12 cellular contexts compared by ENCODE assay signal in the genomic region with DNA sequence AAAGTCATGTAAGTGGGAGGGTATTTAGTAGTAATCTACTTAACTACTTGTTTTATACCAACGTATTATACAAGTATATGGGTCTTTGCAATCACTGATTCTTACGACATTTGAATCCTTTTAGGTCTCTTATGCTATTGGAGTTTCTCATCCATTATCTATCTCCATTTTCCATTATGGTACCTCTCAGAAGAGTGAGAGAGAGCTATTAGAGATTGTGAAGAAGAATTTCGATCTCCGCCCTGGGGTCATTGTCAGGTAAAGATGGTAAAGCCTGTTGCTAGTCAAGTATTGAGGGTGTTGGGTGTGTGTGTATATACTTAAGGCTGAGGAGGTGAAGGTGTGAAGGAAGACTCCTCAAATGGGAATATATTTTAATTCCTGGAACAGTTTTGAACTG. TPM values are rescaled to one million over a fixed set of nuclear protein-coding genes. Genes with fewer than 3 reads are reported as not detected.
DNase-seq lines count a peak whose midpoint lies in the region; ATAC-seq, FAIRE-seq and TF ChIP-seq lines count a peak whose summit lies in the region.
"Had no signal": no experiment of that assay in that cellular context is flagged by ENCODE, and none has a peak within 500 bp of the region (broad histone marks: within the 10 kb centered on the region; RNA-seq: fewer than 3 reads in every experiment).

No MANE protein-coding gene starts in this region.

- H3K9ac ChIP-seq in GM12878 (ENCODE audit: control insufficient read depth, insufficient read depth, low read length) = no peak overlapping the region

- peaks cover 4% of the 10 kb centered on the region; the same call in 1 of the 2 replicates for H4K20me1 ChIP-seq in GM12878 (ENCODE audit: control insufficient read depth, insufficient read depth)

- H3K79me2 ChIP-seq in GM12878 (ENCODE audit: control insufficient read depth, insufficient read depth, low read length) = peaks cover 51% of the 10 kb centered on the region

- WGBS in GM12878 (ENCODE audit: insufficient coverage, insufficient replicate concordance, low lambda C conversion rate, missing lambda C conversion rate) = 87% methylated on average over 4 of the region's 4 CpGs

- H3K4me2 ChIP-seq in GM12878 (ENCODE audit: control insufficient read depth, insufficient read depth) = 0 out of 2 replicates have a peak overlapping the region, but pooled peaks have one; percentile 1

- POLR2A ChIA-PET in GM12878 (lab: Charles Lee) = interaction anchor here (0.5 to 0.9 kb wide), 2 partner anchors 124 to 204 kb away, joined by 3 to 4 read pairs; partner anchors contain the start of gene SH2D6

- no peak for TF ChIP-seq RAD21 in GM12878 (IDR thresholded peaks at IDR 0.05; ENCODE audit: insufficient read depth, low read depth, low read length)

- H3K27ac ChIP-seq in GM12878 (ENCODE audit: control insufficient read depth, insufficient read depth) = no peak overlapping the region

- peaks cover 48% of the 10 kb centered on the region for H3K4me1 Mint-ChIP-seq in neural crest cell

- CTCF ChIA-PET in GM12878 (lab: Yijun Ruan, JAX) = interaction anchor here (0.7 to 10.9 kb wide), 4 partner anchors 10 to 123 kb away, joined by 3 to 134 read pairs (median 5); no protein-coding TSS in a partner anchor

- H3K4me1 ChIP-seq in BE2C (no peaks in the 10 kb centered on the region), GM12878 (ENCODE audit: control insufficient read depth, insufficient read depth, low read length) (no peaks in the 10 kb centered on the region)

- H3K4me3 Mint-ChIP-seq in neural crest cell = peak overlapping the region; percentile 95
- H3K4me3 Mint-ChIP-seq: central memory CD8-positive, alpha-beta T cell had no signal

- no peak for TF ChIP-seq POLR2A in GM12878 (IDR thresholded peaks at IDR 0.05; ENCODE audit: low read depth, low read length)

- H3K27me3 ChIP-seq in BE2C = peaks cover 3% of the 10 kb centered on the region; the same call in 1 of the 2 replicates
- H3K27me3 ChIP-seq in GM12878 (replicated peaks in 1 of 2; ENCODE audit: control insufficient read depth in 2 of 2, insufficient read depth in 2 of 2, low read length in 1 of 2) = no peaks in the 10 kb centered on the region

- H3K27ac Mint-ChIP-seq in neural crest cell (ENCODE audit: unreplicated experiment) = peak overlapping the region; percentile 45

- intact Hi-C loops in GM12878 (cut with micrococcal nuclease; ENCODE audit: unreplicated experiment) = no loop called here

- TF ChIP-seq EP300 in GM12878 (IDR thresholded peaks at IDR 0.05; ENCODE audit: borderline replicate concordance in 1 of 2, control insufficient read depth in 1 of 2, low read depth in 2 of 2, low read length in 2 of 2) = no peak

- TF ChIP-seq CTCF in BE2C (IDR thresholded peaks at IDR 0.05; ENCODE audit: low read depth, low read length) = no peak
- no peak for TF ChIP-seq CTCF in HFF-Myc (IDR thresholded peaks at IDR 0.05; ENCODE audit: low read depth, low read length, missing control alignments)
- no peak for TF ChIP-seq CTCF in GM12878 (IDR thresholded peaks at IDR 0.05 in 2 of 3, conservative IDR thresholded peaks at IDR 0.05 in 1 of 3; ENCODE audit: control insufficient read depth in 2 of 3, extremely low read depth in 1 of 3, insufficient read depth in 1 of 3, low read depth in 3 of 3, low read length in 3 of 3)
- no peak for TF ChIP-seq CTCF in neural crest cell (conservative IDR thresholded peaks at IDR 0.05)

- H3K36me3 Mint-ChIP-seq in neural crest cell (ENCODE audit: low read depth) = peaks cover 51% of the 10 kb centered on the region

- H3K27me3 Mint-ChIP-seq in neural crest cell (ENCODE audit: low read depth) = peaks cover 6% of the 10 kb centered on the region
- H3K27me3 Mint-ChIP-seq: central memory CD8-positive, alpha-beta T cell had no signal

- RAD21 ChIA-PET in GM12878 (lab: Charles Lee; ENCODE audit: unreplicated experiment) = interaction anchor here (4.2 to 6.2 kb wide), 2 partner anchors 9 to 124 kb away, joined by 23 to 43 read pairs; partner anchors contain the start of gene SH2D6

- SMC1A ChIA-PET in GM12878 (lab: Charles Lee; ENCODE audit: uncharacterized antibody, unreplicated experiment) = interaction anchor here (2.0 to 8.2 kb wide), 3 partner anchors 8 to 17 kb away, joined by 6 to 86 read pairs (median 7); no protein-coding TSS in a partner anchor

- DNase-seq in BE2C (no peak), HFF-Myc (ENCODE audit: extremely low read depth, low read depth) (no peak), GM12878 (ENCODE audit: low read depth, low spot score) (no peak), neural crest cell (ENCODE audit: low read depth, low spot score) (no peak), GF-D8 (lab: John Stamatoyannopoulos, UW) (no peak), UCSD-AML1 (lab: John Stamatoyannopoulos, UW; ENCODE audit: unreplicated experiment) (no peak)
- DNase-seq: NCI-H1930, RPMI8226 had no signal

- H2AFZ ChIP-seq in GM12878 (ENCODE audit: control insufficient read depth, low read depth, low read length) = no peak overlapping the region

- H3K36me3 ChIP-seq in BE2C = peaks cover 69% of the 10 kb centered on the region
- peaks cover 6 to 28% of the 10 kb centered on the region in 2 experiments for H3K36me3 ChIP-seq in GM12878 (ENCODE audit: control insufficient read depth in 2 of 2, insufficient read depth in 2 of 2, low read length in 1 of 2)

- no peak for ATAC-seq in GM12878
- no peak for ATAC-seq in GM19455 (IDR thresholded peaks at IDR 0.05; ENCODE audit: unreplicated experiment)
- no peak for ATAC-seq in esophagus mucosa

- H3K4me3 ChIP-seq in BE2C (ENCODE audit: low read depth, low read length) = peak overlapping the region; percentile 91
- H3K4me3 ChIP-seq in HFF-Myc (replicated peaks; ENCODE audit: low read depth, low read length) = peak overlapping the region; percentile 96
- peak overlapping the region; percentile 45; the same call in 1 of the 2 replicates for H3K4me3 ChIP-seq in GM12878

- FAIRE-seq in GM12878 (lab: Jason Lieb, UNC) = no peak
- FAIRE-seq: GM12892 had no signal

- H3K9me3 ChIP-seq in BE2C = no peaks in the 10 kb centered on the region
- no peaks in the 10 kb centered on the region; the same call in 2 of the 3 replicates for H3K9me3 ChIP-seq in GM12878 (replicated peaks; ENCODE audit: control insufficient read depth, insufficient read depth, low read length)

- in situ Hi-C loops in GM12878 (cut with MboI) = no loop called here

- no peaks in the 10 kb centered on the region for H3K9me3 Mint-ChIP-seq in neural crest cell
- H3K9me3 Mint-ChIP-seq: central memory CD8-positive, alpha-beta T cell had no signal

- no TSS peak for BruUV-seq in GM12878 (replicated peaks; lab: Mats Ljungman, UMichigan)

RNA-seq across cellular contexts. Expression of gene MAT2A, which starts 3.8 kb away (rescaled TPM):
- 983 TPM for polyA plus RNA-seq in BE2C (2012; ENCODE audit: insufficient read depth, insufficient read length, low read depth)
- total RNA-seq in GM12878 (2013; cell fraction: nucleolus; rRNA removed) = 493 and 530 TPM in 2 replicates
- total RNA-seq in GM12878 (2014; rRNA removed) (183 TPM in 2 replicates), GM12878 (2014; rRNA removed; fragmentation: Illumina TruSeq; extraction: Trizol) (125 and 133 TPM in 2 replicates), GM12878 (2021) (255 and 286 TPM in 2 replicates), neural crest cell (404 and 405 TPM in 2 replicates), esophagus mucosa (235 TPM)
- 181 TPM for polyA plus RNA-seq in GM12878 (2011; ENCODE audit: low read depth)
- polyA plus RNA-seq in GM12878 (2011; rRNA removed) (408 and 460 TPM in 2 replicates), GM12878 (2014; fragmentation: Illumina TruSeq; extraction: Trizol) (293 and 364 TPM in 2 replicates), GM12878 (2014; fragmentation: Nextera tagmentation; extraction: Ambion mirVana) (100 to 1,000 TPM in 1 of 2 experiments, 10 to 100 TPM in 1; 97.6 to 127 TPM), GM12878 (2014; rRNA removed) (329 and 359 TPM in 2 replicates), GM12878 (2016; fragmentation: Nextera tagmentation; extraction: Ambion mirVana) (100 to 1,000 TPM; 312 to 333 TPM)
- polyA plus RNA-seq in GM12878 (2011; cell fraction: cytosol; rRNA removed) = 191 and 198 TPM in 2 replicates
- polyA plus RNA-seq in GM12878 (2011; cell fraction: nucleus; rRNA removed) = 1,098 and 1,398 TPM in 2 replicates
- polyA plus RNA-seq in GM12878 (2012) = 173 and 216 TPM in 2 replicates
- 278 and 391 TPM in 2 replicates for polyA minus RNA-seq in GM12878 (2011; rRNA and poly(A)+ RNA removed)
- 148 and 153 TPM in 2 replicates for polyA minus RNA-seq in GM12878 (2011; cell fraction: cytosol; rRNA and poly(A)+ RNA removed)
- 454 and 629 TPM in 2 replicates for polyA minus RNA-seq in GM12878 (2011; cell fraction: nucleus; rRNA and poly(A)+ RNA removed)

RNA-seq across cellular contexts. Expression of gene GGCX, which starts 18.5 kb away (rescaled TPM):
- polyA plus RNA-seq in BE2C (2012; ENCODE audit: insufficient read depth, insufficient read length, low read depth) = 49.8 TPM
- 42.9 and 48.5 TPM in 2 replicates for total RNA-seq in GM12878 (2013; cell fraction: nucleolus; rRNA removed)
- total RNA-seq in GM12878 (2014; rRNA removed) (22.2 and 23.6 TPM in 2 replicates), GM12878 (2014; rRNA removed; fragmentation: Illumina TruSeq; extraction: Trizol) (18.5 and 20.8 TPM in 2 replicates), GM12878 (2021) (22.9 and 24.6 TPM in 2 replicates), neural crest cell (43.4 and 43.7 TPM in 2 replicates), esophagus mucosa (26.5 TPM)
- polyA plus RNA-seq in GM12878 (2011; ENCODE audit: low read depth) = 14.0 TPM
- polyA plus RNA-seq in GM12878 (2011; rRNA removed) (20.5 and 26.1 TPM in 2 replicates), GM12878 (2014; fragmentation: Illumina TruSeq; extraction: Trizol) (18.1 and 22.5 TPM in 2 replicates), GM12878 (2014; fragmentation: Nextera tagmentation; extraction: Ambion mirVana) (10 to 100 TPM; 46.6 to 52.7 TPM), GM12878 (2014; rRNA removed) (27.0 and 37.6 TPM in 2 replicates), GM12878 (2016; fragmentation: Nextera tagmentation; extraction: Ambion mirVana) (10 to 100 TPM; 25.4 to 30.3 TPM)
- polyA plus RNA-seq in GM12878 (2011; cell fraction: cytosol; rRNA removed) = 31.8 and 34.8 TPM in 2 replicates
- 31.5 and 36.5 TPM in 2 replicates for polyA plus RNA-seq in GM12878 (2011; cell fraction: nucleus; rRNA removed)
- polyA plus RNA-seq in GM12878 (2012) = 16.8 and 18.2 TPM in 2 replicates
- polyA minus RNA-seq in GM12878 (2011; rRNA and poly(A)+ RNA removed) = 23.8 and 26.3 TPM in 2 replicates
- 4.2 and 5.5 TPM in 2 replicates for polyA minus RNA-seq in GM12878 (2011; cell fraction: cytosol; rRNA and poly(A)+ RNA removed)
- 30.6 and 37.6 TPM in 2 replicates for polyA minus RNA-seq in GM12878 (2011; cell fraction: nucleus; rRNA and poly(A)+ RNA removed)

RNA-seq across cellular contexts. Expression of gene VAMP8, which starts 34.6 kb away (rescaled TPM):
- 1.4 TPM for polyA plus RNA-seq in BE2C (2012; ENCODE audit: insufficient read depth, insufficient read length, low read depth)
- 10.0 and 11.3 TPM in 2 replicates for total RNA-seq in GM12878 (2013; cell fraction: nucleolus; rRNA removed)
- total RNA-seq in GM12878 (2014; rRNA removed) (148 and 159 TPM in 2 replicates), GM12878 (2014; rRNA removed; fragmentation: Illumina TruSeq; extraction: Trizol) (89.5 and 93.6 TPM in 2 replicates), GM12878 (2021) (135 and 141 TPM in 2 replicates), neural crest cell (1.1 and 2.1 TPM in 2 replicates), esophagus mucosa (264 TPM)
- 198 TPM for polyA plus RNA-seq in GM12878 (2011; ENCODE audit: low read depth)
- polyA plus RNA-seq in GM12878 (2011; rRNA removed) (266 and 269 TPM in 2 replicates), GM12878 (2014; fragmentation: Illumina TruSeq; extraction: Trizol) (266 and 296 TPM in 2 replicates), GM12878 (2014; fragmentation: Nextera tagmentation; extraction: Ambion mirVana) (100 to 1,000 TPM; 544 to 744 TPM), GM12878 (2014; rRNA removed) (184 and 193 TPM in 2 replicates), GM12878 (2016; fragmentation: Nextera tagmentation; extraction: Ambion mirVana) (100 to 1,000 TPM; 210 to 223 TPM)
- 215 and 276 TPM in 2 replicates for polyA plus RNA-seq in GM12878 (2011; cell fraction: cytosol; rRNA removed)
- 114 and 161 TPM in 2 replicates for polyA plus RNA-seq in GM12878 (2011; cell fraction: nucleus; rRNA removed)
- polyA plus RNA-seq in GM12878 (2012) = 106 and 136 TPM in 2 replicates
- polyA minus RNA-seq in GM12878 (2011; rRNA and poly(A)+ RNA removed) = 72.3 and 75.0 TPM in 2 replicates
- polyA minus RNA-seq in GM12878 (2011; cell fraction: cytosol; rRNA and poly(A)+ RNA removed) = 9.9 and 19.6 TPM in 2 replicates
- polyA minus RNA-seq in GM12878 (2011; cell fraction: nucleus; rRNA and poly(A)+ RNA removed) = 19.1 and 20.6 TPM in 2 replicates

RNA-seq across cellular contexts. Expression of gene VAMP5, which starts 41.5 kb away (rescaled TPM):
- polyA plus RNA-seq in BE2C (2012; ENCODE audit: insufficient read depth, insufficient read length, low read depth) = 9.8 TPM
- total RNA-seq in GM12878 (2013; cell fraction: nucleolus; rRNA removed) = not detected in 2 replicates
- 17.7 and 19.3 TPM in 2 replicates for total RNA-seq in GM12878 (2014; rRNA removed)
- 6.7 and 7.4 TPM in 2 replicates for total RNA-seq in GM12878 (2014; rRNA removed; fragmentation: Illumina TruSeq; extraction: Trizol)
- total RNA-seq in GM12878 (2021) = 21.8 and 24.5 TPM in 2 replicates
- 48.6 TPM for polyA plus RNA-seq in GM12878 (2011; ENCODE audit: low read depth)
- 1.4 and 3.8 TPM in 2 replicates for polyA plus RNA-seq in GM12878 (2011; rRNA removed)
- polyA plus RNA-seq in GM12878 (2011; cell fraction: cytosol; rRNA removed) = 5.0 and 5.5 TPM in 2 replicates
- polyA plus RNA-seq in GM12878 (2011; cell fraction: nucleus; rRNA removed) = 7.6 TPM in 2 replicates
- polyA plus RNA-seq in GM12878 (2012) = 49.1 and 56.1 TPM in 2 replicates
- 11.0 and 22.0 TPM in 2 replicates for polyA plus RNA-seq in GM12878 (2014; fragmentation: Illumina TruSeq; extraction: Trizol)
- polyA plus RNA-seq in GM12878 (2014; fragmentation: Nextera tagmentation; extraction: Ambion mirVana) = 10 to 100 TPM; 37.1 to 52.7 TPM
- 31.3 and 38.3 TPM in 2 replicates for polyA plus RNA-seq in GM12878 (2014; rRNA removed)
- polyA plus RNA-seq in GM12878 (2016; fragmentation: Nextera tagmentation; extraction: Ambion mirVana) = 10 to 100 TPM; 23.8 to 28.0 TPM
- 1.7 and 1.8 TPM in 2 replicates for polyA minus RNA-seq in GM12878 (2011; rRNA and poly(A)+ RNA removed)
- not detected in 2 replicates for polyA minus RNA-seq in GM12878 (2011; cell fraction: cytosol; rRNA and poly(A)+ RNA removed)
- polyA minus RNA-seq in GM12878 (2011; cell fraction: nucleus; rRNA and poly(A)+ RNA removed) = 0.60 TPM in 1 of 2 replicates, not detected in the other
- 0.50 and 1.5 TPM in 2 replicates for total RNA-seq in neural crest cell
- 24.2 TPM for total RNA-seq in esophagus mucosa

RNA-seq across cellular contexts. Expression of gene RNF181, which starts 52.8 kb away (rescaled TPM):
- polyA plus RNA-seq in BE2C (2012; ENCODE audit: insufficient read depth, insufficient read length, low read depth) = 233 TPM
- 54.5 and 56.8 TPM in 2 replicates for total RNA-seq in GM12878 (2013; cell fraction: nucleolus; rRNA removed)
- 191 and 198 TPM in 2 replicates for total RNA-seq in GM12878 (2014; rRNA removed)
- total RNA-seq in GM12878 (2014; rRNA removed; fragmentation: Illumina TruSeq; extraction: Trizol) = 141 TPM in 2 replicates
- 89.7 and 101 TPM in 2 replicates for total RNA-seq in GM12878 (2021)
- polyA plus RNA-seq in GM12878 (2011; ENCODE audit: low read depth) = 339 TPM
- polyA plus RNA-seq in GM12878 (2011; rRNA removed) = 264 and 409 TPM in 2 replicates
- polyA plus RNA-seq in GM12878 (2011; cell fraction: cytosol; rRNA removed) = 465 and 580 TPM in 2 replicates
- polyA plus RNA-seq in GM12878 (2011; cell fraction: nucleus; rRNA removed) = 231 and 428 TPM in 2 replicates
- polyA plus RNA-seq in GM12878 (2012) = 222 and 245 TPM in 2 replicates
- 145 and 196 TPM in 2 replicates for polyA plus RNA-seq in GM12878 (2014; fragmentation: Illumina TruSeq; extraction: Trizol)
- polyA plus RNA-seq in GM12878 (2014; fragmentation: Nextera tagmentation; extraction: Ambion mirVana) = 100 to 1,000 TPM; 354 to 368 TPM
- 219 and 235 TPM in 2 replicates for polyA plus RNA-seq in GM12878 (2014; rRNA removed)
- polyA plus RNA-seq in GM12878 (2016; fragmentation: Nextera tagmentation; extraction: Ambion mirVana) = 100 to 1,000 TPM; 207 to 235 TPM
- polyA minus RNA-seq in GM12878 (2011; rRNA and poly(A)+ RNA removed) = 149 and 194 TPM in 2 replicates
- polyA minus RNA-seq in GM12878 (2011; cell fraction: cytosol; rRNA and poly(A)+ RNA removed) = 33.7 and 36.6 TPM in 2 replicates
- polyA minus RNA-seq in GM12878 (2011; cell fraction: nucleus; rRNA and poly(A)+ RNA removed) = 64.7 and 71.0 TPM in 2 replicates
- 67.9 and 75.8 TPM in 2 replicates for total RNA-seq in neural crest cell
- total RNA-seq in esophagus mucosa = 95.2 TPM

Comparison
In these comparisons a context has a peak if more than half of its experiments do, and no peak if none do; other contexts are left out.
1. H3K4me3 ChIP-seq: peak in every context shown above with its lines; median percentile 96 in HFF-Myc; 91 in BE2C; 45 in GM12878.